In the genomic region with DNA sequence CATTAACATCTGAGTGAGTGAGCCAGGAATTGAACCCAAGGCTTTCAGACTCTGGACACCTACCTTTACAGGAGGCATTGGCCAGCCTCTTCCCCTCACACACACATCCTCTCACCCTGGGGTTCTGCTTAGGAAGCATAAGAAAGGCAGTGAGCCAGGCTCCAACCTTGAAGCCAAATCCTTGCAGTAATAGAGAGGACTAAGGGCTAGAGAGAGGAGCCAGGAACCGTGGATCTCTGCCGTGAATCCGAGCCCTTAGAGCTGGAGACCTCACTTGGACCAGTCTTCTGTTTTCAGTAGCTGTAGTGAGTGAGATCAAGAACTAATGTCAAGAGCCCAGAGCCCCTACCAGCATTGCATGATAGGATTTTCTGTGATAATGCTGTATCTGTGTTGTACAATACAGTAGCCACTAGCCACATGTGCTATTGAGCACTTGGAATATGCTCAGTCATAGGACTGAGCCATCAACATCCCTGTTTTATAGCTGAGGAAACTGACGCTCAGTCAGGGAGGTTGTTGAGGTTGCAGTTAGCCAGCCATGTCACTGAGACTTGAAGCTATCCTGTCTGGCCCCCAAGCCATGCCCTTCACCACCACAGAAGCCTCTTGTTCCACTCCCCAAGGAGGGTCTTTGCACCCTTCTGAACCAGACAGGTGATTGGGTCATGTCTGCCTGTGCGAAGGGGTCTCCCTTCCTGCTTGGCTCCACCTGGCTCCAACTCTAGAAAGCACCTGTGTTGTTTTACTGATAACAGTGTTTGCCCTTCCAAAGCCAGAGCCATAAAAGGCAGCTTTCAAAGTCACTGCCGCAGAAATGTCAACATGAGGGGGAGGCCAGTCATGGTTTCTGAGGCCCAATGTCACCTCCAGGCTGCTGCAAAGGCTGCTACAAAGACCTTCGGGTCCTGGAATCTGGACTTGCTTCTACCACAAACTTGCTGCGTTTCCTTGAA, we compare ENCODE assay signal across 8 cellular contexts.
DNase-seq lines count a peak whose midpoint lies in the region; ATAC-seq and TF ChIP-seq lines count a peak whose summit lies in the region.

No MANE protein-coding gene starts in this region.

- H3K36me3 Mint-ChIP-seq in CD14-positive monocyte: peaks cover 2 to 9% of the 10 kb centered on the region in 2 donors

- TF ChIP-seq CTCF in CD14-positive monocyte (IDR thresholded peaks at IDR 0.05) (no peak), ascending aorta (IDR thresholded peaks at IDR 0.05) (no peak)

- peaks cover 13 to 39% of the 10 kb centered on the region in 2 donors for H3K4me1 ChIP-seq in ascending aorta
- peaks cover 41 to 56% of the 10 kb centered on the region in 2 donors for H3K4me1 ChIP-seq in mucosa of rectum (ENCODE audit: control insufficient read depth in 2 of 2, insufficient read depth in 2 of 2, low read length in 2 of 2)

- no peak overlapping the region for H3K4me3 Mint-ChIP-seq in CD14-positive monocyte

- intact Hi-C loops in CD14-positive monocyte (cut with micrococcal nuclease): loop anchor here (2.0 to 10.0 kb wide), 5 partner anchors 16 to 790 kb away; a partner anchor contains a TSS
- intact Hi-C loops in ascending aorta (cut with DNase I): loop anchor here (5.0 kb wide), 2 partner anchors 98 to 547 kb away; no protein-coding TSS in a partner anchor

- peaks cover 77% of the 10 kb centered on the region for H3K4me1 Mint-ChIP-seq in CD14-positive monocyte

- H3K4me3 ChIP-seq in ascending aorta (no peak overlapping the region), mucosa of rectum (ENCODE audit: low read length in 2 of 2) (peak overlapping the region; percentile 4 to 34)

- H3K27ac Mint-ChIP-seq in CD14-positive monocyte: peak overlapping the region; percentile 83 to 97 (median 95)

- H3K9me3 ChIP-seq in ascending aorta: no peaks in the 10 kb centered on the region
- no peaks in the 10 kb centered on the region for H3K9me3 ChIP-seq in mucosa of rectum (ENCODE audit: control insufficient read depth in 2 of 2, low read length in 2 of 2)

- H3K27me3 Mint-ChIP-seq in CD14-positive monocyte (ENCODE audit: low read depth in 3 of 3): peaks cover 0 to 3% (median 2%) of the 10 kb centered on the region in 3 donors

- no peak for ATAC-seq in GM19467 (IDR thresholded peaks at IDR 0.05; ENCODE audit: unreplicated experiment)

- no peak for DNase-seq in CD14-positive monocyte (ENCODE audit: low spot score)
- peak; percentile 61 for DNase-seq in NCI-H1105 (lab: John Stamatoyannopoulos, UW)
- no peak for DNase-seq in ascending aorta (ENCODE audit: low spot score in 2 of 2)
- no peak for DNase-seq in hippocampal formation (lab: John Stamatoyannopoulos, UW)
- DNase-seq in germinal center (ENCODE audit: low spot score): no peak
- no peak for DNase-seq in activated T-cell treated with anti-CD3 and anti-CD28 coated beads, Interleukin-2, amount 50 U/mL, for 1 hour

- no peaks in the 10 kb centered on the region for H3K36me3 ChIP-seq in ascending aorta
- no peaks in the 10 kb centered on the region for H3K36me3 ChIP-seq in mucosa of rectum (ENCODE audit: control insufficient read depth in 2 of 2, insufficient read depth in 2 of 2, low read length in 2 of 2)

- no peaks in the 10 kb centered on the region for H3K9me3 Mint-ChIP-seq in CD14-positive monocyte

- H3K27me3 ChIP-seq in ascending aorta: no peaks in the 10 kb centered on the region
- H3K27me3 ChIP-seq in mucosa of rectum (ENCODE audit: control insufficient read depth in 2 of 2, insufficient read depth in 2 of 2, low read length in 2 of 2): no peaks in the 10 kb centered on the region

- peak overlapping the region; percentile 77 to 91 for H3K27ac ChIP-seq in ascending aorta
- peak overlapping the region; percentile 69 to 77 for H3K27ac ChIP-seq in mucosa of rectum (ENCODE audit: low read depth in 2 of 2, low read length in 2 of 2)

- peak overlapping the region; percentile 38 to 42 for H3K9ac ChIP-seq in mucosa of rectum (ENCODE audit: low read depth in 1 of 2, low read length in 2 of 2)

Comparison
In these comparisons a context has a peak if more than half of its experiments do, and no peak if none do; other contexts are left out.
1. H3K4me3 ChIP-seq: peak in mucosa of rectum (2 of 2); none in ascending aorta (0 of 2).